Comparison of ENCODE assay signal across 15 cellular contexts in genomic region chr20:2691127-2691526, GRCh38. TPM values are rescaled to one million over a fixed set of nuclear protein-coding genes. Genes with fewer than 3 reads are reported as not detected.
DNase-seq lines count a peak whose midpoint lies in the region; ATAC-seq and TF ChIP-seq lines count a peak whose summit lies in the region.
"Had no signal": no experiment of that assay in that cellular context is flagged by ENCODE, and none has a peak within 500 bp of the region (broad histone marks: within the 10 kb centered on the region; RNA-seq: fewer than 3 reads in every experiment).

No MANE protein-coding gene starts in this region.

- H3K27ac Mint-ChIP-seq in activated CD4-positive, alpha-beta T cell treated with anti-CD3 and anti-CD28 coated beads, Interleukin-2, amount 10 ng/mL, durations not matched to agents 7 days and 5 days: no peak overlapping the region
- H3K27ac Mint-ChIP-seq in effector memory CD8-positive, alpha-beta T cell: peak overlapping the region in 1 of 2 donors; percentile 94
- H3K27ac Mint-ChIP-seq in osteocyte (ENCODE audit: unreplicated experiment): peak overlapping the region; percentile 48

- peak overlapping the region; percentile 61; the same call in 1 of the 2 replicates for H3K27ac ChIP-seq in RWPE1

- no peaks in the 10 kb centered on the region for H3K36me3 Mint-ChIP-seq in activated CD4-positive, alpha-beta T cell treated with anti-CD3 and anti-CD28 coated beads, Interleukin-2, amount 10 ng/mL, durations not matched to agents 7 days and 5 days (ENCODE audit: low read depth)
- peaks cover 14% of the 10 kb centered on the region for H3K36me3 Mint-ChIP-seq in effector memory CD8-positive, alpha-beta T cell (ENCODE audit: insufficient read depth)
- no peaks in the 10 kb centered on the region for H3K36me3 Mint-ChIP-seq in osteocyte (ENCODE audit: unreplicated experiment)

- H3K4me1 Mint-ChIP-seq in activated CD4-positive, alpha-beta T cell treated with anti-CD3 and anti-CD28 coated beads, Interleukin-2, amount 10 ng/mL, durations not matched to agents 7 days and 5 days: peaks cover 22% of the 10 kb centered on the region
- peaks cover 16 to 19% of the 10 kb centered on the region in 2 donors for H3K4me1 Mint-ChIP-seq in effector memory CD8-positive, alpha-beta T cell (ENCODE audit: low read depth in 2 of 2)
- H3K4me1 Mint-ChIP-seq in osteocyte (ENCODE audit: unreplicated experiment): peaks cover 14% of the 10 kb centered on the region

- peaks cover 55% of the 10 kb centered on the region for H3K27me3 Mint-ChIP-seq in activated CD4-positive, alpha-beta T cell treated with anti-CD3 and anti-CD28 coated beads, Interleukin-2, amount 10 ng/mL, durations not matched to agents 7 days and 5 days
- peaks cover 24 to 36% of the 10 kb centered on the region in 2 donors for H3K27me3 Mint-ChIP-seq in effector memory CD8-positive, alpha-beta T cell
- H3K27me3 Mint-ChIP-seq in osteocyte (ENCODE audit: unreplicated experiment): peaks cover 71% of the 10 kb centered on the region

- DNase-seq in activated CD4-positive, alpha-beta T cell treated with anti-CD3 and anti-CD28 coated beads, Interleukin-2, amount 10 ng/mL, durations not matched to agents 7 days and 5 days: no peak
- DNase-seq in activated CD4-positive, alpha-beta T cell treated with anti-CD3 and anti-CD28 coated beads, Interleukin-2, amount 50 U/mL, for 1 hour: no peak
- DNase-seq in RWPE1 (ENCODE audit: low spot score) (no peak), osteocyte (ENCODE audit: extremely low spot score, unreplicated experiment) (no peak), KG1 (lab: John Stamatoyannopoulos, UW) (no peak), dermis blood vessel endothelial cell (no peak)
- DNase-seq in effector memory CD8-positive, alpha-beta T cell: no peak
- DNase-seq: ACHN; amygdala; esophagus squamous epithelium; MV-4-11; right cardiac atrium; stimulated activated CD4-positive, alpha-beta T cell treated with anti-CD3 and anti-CD28 coated beads, Interleukin-2, amount 100 ng/mL, for 48 hours; T1000 had no signal

- TF ChIP-seq CTCF in RWPE1 (conservative IDR thresholded peaks at IDR 0.05; ENCODE audit: low read depth) (no peak), osteocyte (IDR thresholded peaks at IDR 0.05) (no peak)

- H3K4me3 Mint-ChIP-seq in activated CD4-positive, alpha-beta T cell treated with anti-CD3 and anti-CD28 coated beads, Interleukin-2, amount 10 ng/mL, durations not matched to agents 7 days and 5 days: peak overlapping the region; percentile 72
- peak overlapping the region; percentile 95 to 96 for H3K4me3 Mint-ChIP-seq in effector memory CD8-positive, alpha-beta T cell
- peak overlapping the region; percentile 87 for H3K4me3 Mint-ChIP-seq in osteocyte (ENCODE audit: unreplicated experiment)

- H3K9me3 Mint-ChIP-seq in activated CD4-positive, alpha-beta T cell treated with anti-CD3 and anti-CD28 coated beads, Interleukin-2, amount 10 ng/mL, durations not matched to agents 7 days and 5 days: no peaks in the 10 kb centered on the region
- no peaks in the 10 kb centered on the region for H3K9me3 Mint-ChIP-seq in effector memory CD8-positive, alpha-beta T cell
- no peaks in the 10 kb centered on the region for H3K9me3 Mint-ChIP-seq in osteocyte (ENCODE audit: unreplicated experiment)

- ATAC-seq in effector memory CD8-positive, alpha-beta T cell (replicated peaks): no peak
- ATAC-seq in activated CD4-positive, CD25-positive, alpha-beta regulatory T cell treated with anti-CD3 and anti-CD28 coated beads, Interleukin-2, amount 50 U/mL, for 24 hours: no peak
- ATAC-seq: right cardiac atrium had no signal

- POLR2A ChIA-PET in activated CD4-positive, alpha-beta T cell treated with anti-CD3 and anti-CD28 coated beads, Interleukin-2, amount 10 ng/mL, durations not matched to agents 7 days and 5 days (lab: Charles Lee): no interaction called here
- POLR2A ChIA-PET in RWPE1 (lab: Yijun Ruan, JAX; ENCODE audit: low non-redundant PET): no interaction called here

- CTCF ChIA-PET in activated CD4-positive, alpha-beta T cell treated with anti-CD3 and anti-CD28 coated beads, Interleukin-2, amount 10 ng/mL, durations not matched to agents 7 days and 5 days (lab: Charles Lee): interaction anchor here (1.0 kb wide), 1 partner anchor 61 kb away, joined by 3 read pairs; no protein-coding TSS in a partner anchor
- CTCF ChIA-PET in RWPE1 (lab: Yijun Ruan, JAX): no interaction called here

RNA-seq across cellular contexts. Expression of gene EBF4, which starts 1.5 kb away (rescaled TPM):
- under 1 TPM; 0.27 to 0.64 TPM for total RNA-seq in activated CD4-positive, alpha-beta T cell treated with anti-CD3 and anti-CD28 coated beads, Interleukin-2, amount 10 ng/mL, durations not matched to agents 7 days and 5 days
- 9.8 and 12.8 TPM in 2 replicates for total RNA-seq in osteocyte
- total RNA-seq in dermis blood vessel endothelial cell: 1.0 and 2.4 TPM in 2 replicates

RNA-seq across cellular contexts. Expression of gene IDH3B, which starts 27.1 kb away (rescaled TPM):
- total RNA-seq in activated CD4-positive, alpha-beta T cell treated with anti-CD3 and anti-CD28 coated beads, Interleukin-2, amount 10 ng/mL, durations not matched to agents 7 days and 5 days: 100 to 1,000 TPM; 100 to 103 TPM
- total RNA-seq in osteocyte: 78.1 and 86.6 TPM in 2 replicates
- total RNA-seq in dermis blood vessel endothelial cell: 118 and 131 TPM in 2 replicates

RNA-seq across cellular contexts. Expression of gene NOP56, which starts 38.7 kb away (rescaled TPM):
- total RNA-seq in activated CD4-positive, alpha-beta T cell treated with anti-CD3 and anti-CD28 coated beads, Interleukin-2, amount 10 ng/mL, durations not matched to agents 7 days and 5 days: 100 to 1,000 TPM; 382 to 387 TPM
- total RNA-seq in osteocyte (141 and 142 TPM in 2 replicates), dermis blood vessel endothelial cell (149 and 182 TPM in 2 replicates)
